ENCODE assay signal across 9 cellular contexts in genomic region chr11:73321342-73322110, GRCh38. TPM values are rescaled to one million over a fixed set of nuclear protein-coding genes. Genes with fewer than 3 reads are reported as not detected.
DNase-seq lines count a peak whose midpoint lies in the region; ATAC-seq and TF ChIP-seq lines count a peak whose summit lies in the region.
"Had no signal": no experiment of that assay in that cellular context is flagged by ENCODE, and none has a peak within 500 bp of the region (broad histone marks: within the 10 kb centered on the region; RNA-seq: fewer than 3 reads in every experiment).

No MANE protein-coding gene starts in this region.

- TF ChIP-seq POLR2A in gastrocnemius medialis (IDR thresholded peaks at IDR 0.05): no peak

- intact Hi-C loops in gastrocnemius medialis (cut with DNase I; ENCODE audit: low total_unique reads): no loop called here

- H3K9me3 ChIP-seq in SJCRH30 (replicated peaks) (no peaks in the 10 kb centered on the region), cardiac muscle cell (ENCODE audit: low read depth) (no peaks in the 10 kb centered on the region), gastrocnemius medialis (no peaks in the 10 kb centered on the region)

- H3K27me3 ChIP-seq in SJCRH30: no peaks in the 10 kb centered on the region
- H3K27me3 ChIP-seq in cardiac muscle cell: no peaks in the 10 kb centered on the region
- no peaks in the 10 kb centered on the region for H3K27me3 ChIP-seq in gastrocnemius medialis

- in situ Hi-C loops in gastrocnemius medialis (cut with MboI; ENCODE audit: low sequenced_read_pairs in 4 of 4): no loop called here

- DNase-seq in GM04504 (ENCODE audit: low read depth) (peak; percentile 49), SJCRH30 (peak; percentile 72 to 73), cardiac muscle cell (ENCODE audit: low read depth in 1 of 2, low spot score in 1 of 2) (peak; percentile 61 to 78), gastrocnemius medialis (no peak), iPS-NIHi7 (ENCODE audit: extremely low spot score) (no peak), RKO (ENCODE audit: low spot score) (no peak)
- DNase-seq: activated T-cell treated with anti-CD3 and anti-CD28 coated beads, Interleukin-2, amount 50 U/mL, for 1 hour had no signal

- H3K4me3 ChIP-seq in SJCRH30 (no peak overlapping the region), cardiac muscle cell (no peak overlapping the region), gastrocnemius medialis (no peak overlapping the region)

- ATAC-seq in gastrocnemius medialis (peak in 1 of 2 donors; percentile 34), GM19395 (IDR thresholded peaks at IDR 0.05; ENCODE audit: unreplicated experiment) (no peak), HG02981 (IDR thresholded peaks at IDR 0.05; ENCODE audit: unreplicated experiment) (no peak)

- TF ChIP-seq CTCF in cardiac muscle cell (IDR thresholded peaks at IDR 0.05; ENCODE audit: low read depth, low read length) (no peak), gastrocnemius medialis (IDR thresholded peaks at IDR 0.05 in 4 of 5, conservative IDR thresholded peaks at IDR 0.05 in 1 of 5) (no peak)

- H3K4me1 ChIP-seq in SJCRH30 (peaks cover 34% of the 10 kb centered on the region), cardiac muscle cell (ENCODE audit: low read depth) (peaks cover 47% of the 10 kb centered on the region), gastrocnemius medialis (peaks cover 30 to 49% of the 10 kb centered on the region in 2 donors)

- H3K27ac ChIP-seq in SJCRH30 (peak overlapping the region; percentile 2; the same call in 1 of the 2 replicates), cardiac muscle cell (peak overlapping the region; percentile 87), gastrocnemius medialis (peak overlapping the region; percentile 66 to 74 (median 70))

- peaks cover 3% of the 10 kb centered on the region; the same call in 1 of the 2 replicates for H3K36me3 ChIP-seq in SJCRH30
- H3K36me3 ChIP-seq in cardiac muscle cell: no peaks in the 10 kb centered on the region
- H3K36me3 ChIP-seq in gastrocnemius medialis: no peaks in the 10 kb centered on the region

RNA-seq across cellular contexts. Expression of gene ARHGEF17, which starts 13.4 kb away (rescaled TPM):
- total RNA-seq in SJCRH30 (2014; rRNA removed; shearing (Covaris generic)): 7.8 and 12.0 TPM in 2 replicates
- total RNA-seq in cardiac muscle cell (37.2 and 60.3 TPM in 2 replicates), gastrocnemius medialis (10 to 100 TPM in 3 of 4 donors, 1 to 10 TPM in 1; 8.9 to 16.9 (median 13.9) TPM)
- polyA plus RNA-seq in cardiac muscle cell: 26.5 and 33.5 TPM in 2 replicates

RNA-seq across cellular contexts. Expression of gene P2RY6, which starts 49.4 kb away (rescaled TPM):
- total RNA-seq in SJCRH30 (2014; rRNA removed; shearing (Covaris generic)): 0.08 TPM in 1 of 2 replicates, not detected in the other
- total RNA-seq in cardiac muscle cell (0.07 and 0.39 TPM in 2 replicates), gastrocnemius medialis (1 to 10 TPM in 2 of 4 donors, under 1 TPM in 1, not detected in 1; 0.78 to 2.8 (median 1.1) TPM)
- polyA plus RNA-seq in cardiac muscle cell: not detected in 2 replicates

RNA-seq across cellular contexts. Expression of gene RELT, which starts 54.7 kb away (rescaled TPM):
- 8.7 and 10.1 TPM in 2 replicates for total RNA-seq in SJCRH30 (2014; rRNA removed; shearing (Covaris generic))
- 10.4 and 18.7 TPM in 2 replicates for total RNA-seq in cardiac muscle cell
- polyA plus RNA-seq in cardiac muscle cell: 9.3 and 14.8 TPM in 2 replicates
- 10 to 100 TPM; 18.5 to 63.5 (median 36.7) TPM for total RNA-seq in gastrocnemius medialis

Comparison
In these comparisons a context has a peak if more than half of its experiments do, and no peak if none do; other contexts are left out.
1. DNase-seq: peak in GM04504 (single experiment), SJCRH30 (2 of 2) and cardiac muscle cell (2 of 2); none in gastrocnemius medialis (0 of 2), iPS-NIHi7 (single experiment) and RKO (single experiment).
2. H3K27ac ChIP-seq: peak in every context shown above with its lines; median percentile 87 in cardiac muscle cell; 70 in gastrocnemius medialis; 2 in SJCRH30.